ENCODE assay signal across 14 cellular contexts in genomic region chrX:134457708-134458107, GRCh38. TPM values are rescaled to one million over a fixed set of nuclear protein-coding genes. Genes with fewer than 3 reads are reported as not detected.
DNase-seq lines count a peak whose midpoint lies in the region; ATAC-seq and TF ChIP-seq lines count a peak whose summit lies in the region.
"Had no signal": no experiment of that assay in that cellular context is flagged by ENCODE, and none has a peak within 500 bp of the region (broad histone marks: within the 10 kb centered on the region; RNA-seq: fewer than 3 reads in every experiment).

No MANE protein-coding gene starts in this region.

- H3K4me2 ChIP-seq in BLaER1 (peak overlapping the region; percentile 31), OCI-LY7 (ENCODE audit: low read length) (peak overlapping the region; percentile 58), GM23338 (no peak overlapping the region)

- TF ChIP-seq POLR2A in erythroblast (IDR thresholded peaks at IDR 0.05; ENCODE audit: low read length), result no peak

- peaks cover 33% of the 10 kb centered on the region for H3K4me1 ChIP-seq in BLaER1
- H3K4me1 ChIP-seq in HEK293 (ENCODE audit: control insufficient read depth, insufficient read depth, low read length), result no peaks in the 10 kb centered on the region
- H3K4me1 ChIP-seq in OCI-LY7 (ENCODE audit: insufficient read depth, low read length, poor library complexity, severe bottlenecking), result peaks cover 33% of the 10 kb centered on the region
- no peaks in the 10 kb centered on the region; the same call in 1 of the 2 replicates for H3K4me1 ChIP-seq in GM23338 (ENCODE audit: insufficient read depth)

- H3K27me3 ChIP-seq in BLaER1 (peaks cover 36% of the 10 kb centered on the region), GM23338 (ENCODE audit: insufficient read depth) (no peaks in the 10 kb centered on the region)

- H3K79me2 ChIP-seq in OCI-LY7 (ENCODE audit: insufficient read depth, low read depth, low read length), result peaks cover 18% of the 10 kb centered on the region
- H3K79me2 ChIP-seq in GM23338 (replicated peaks; ENCODE audit: insufficient read depth), result peaks cover 21% of the 10 kb centered on the region

- H4K20me1 ChIP-seq in BLaER1 (peaks cover 10% of the 10 kb centered on the region; the same call in 1 of the 2 replicates), OCI-LY7 (ENCODE audit: insufficient read depth, low read length) (no peaks in the 10 kb centered on the region; the same call in 1 of the 2 replicates), GM23338 (replicated peaks; ENCODE audit: insufficient read depth) (no peaks in the 10 kb centered on the region)

- no TSS peak for BruUV-seq in OCI-LY7 (replicated peaks; lab: Mats Ljungman, UMichigan)

- H3K9me2 ChIP-seq in OCI-LY7 (ENCODE audit: insufficient read depth, low read length) (no peaks in the 10 kb centered on the region), GM23338 (ENCODE audit: insufficient read depth) (no peaks in the 10 kb centered on the region)

- H3K36me3 ChIP-seq in BLaER1 (no peaks in the 10 kb centered on the region), HEK293 (ENCODE audit: control insufficient read depth in 2 of 2, insufficient read depth in 1 of 2, low read length in 2 of 2) (no peaks in the 10 kb centered on the region), OCI-LY7 (ENCODE audit: insufficient read depth, low read length) (no peaks in the 10 kb centered on the region), GM23338 (ENCODE audit: insufficient read depth) (no peaks in the 10 kb centered on the region)

- H3K27me3 Mint-ChIP-seq in stimulated activated naive CD8-positive, alpha-beta T cell treated with anti-CD3 and anti-CD28 coated beads, Interleukin-15, amount 100 ng/mL, for 72 hours, result no peaks in the 10 kb centered on the region
- H3K27me3 Mint-ChIP-seq in GM23338 (ENCODE audit: insufficient read depth, low read depth, poor library complexity), result no peaks in the 10 kb centered on the region
- H3K27me3 Mint-ChIP-seq: CD4-positive, CD25-positive, alpha-beta regulatory T cell; IgD-negative memory B cell had no signal

- peaks cover 5% of the 10 kb centered on the region for H3K4me1 Mint-ChIP-seq in stimulated activated naive CD8-positive, alpha-beta T cell treated with anti-CD3 and anti-CD28 coated beads, Interleukin-15, amount 100 ng/mL, for 72 hours
- no peaks in the 10 kb centered on the region for H3K4me1 Mint-ChIP-seq in GM23338

- no peak for ATAC-seq in stimulated activated naive CD8-positive, alpha-beta T cell treated with anti-CD3 and anti-CD28 coated beads, Interleukin-15, amount 100 ng/mL, for 72 hours
- no peak for ATAC-seq in HG02970 (IDR thresholded peaks at IDR 0.05; ENCODE audit: low FRiP score, unreplicated experiment)
- ATAC-seq in HG03025 (IDR thresholded peaks at IDR 0.05; ENCODE audit: low FRiP score, unreplicated experiment), result no peak
- ATAC-seq in GM23338, result no peak
- ATAC-seq: GM12878, HCT116 had no signal

- no peak overlapping the region for H3K9ac ChIP-seq in BLaER1

- TF ChIP-seq CTCF in HEK293 (tag by site-specific recombination; IDR thresholded peaks at IDR 0.05), result no peak
- TF ChIP-seq CTCF in OCI-LY7 (conservative IDR thresholded peaks at IDR 0.05; ENCODE audit: low read length), result no peak
- TF ChIP-seq CTCF in GM23338 (conservative IDR thresholded peaks at IDR 0.05; ENCODE audit: low read depth in 2 of 2), result no peak

- H3K9me3 ChIP-seq in BLaER1, result 0 out of 2 replicates have a peak, but pooled peaks cover 11% of the 10 kb centered on the region
- no peaks in the 10 kb centered on the region for H3K9me3 ChIP-seq in HEK293 (ENCODE audit: control insufficient read depth, insufficient read depth, low read depth, low read length)
- H3K9me3 ChIP-seq in OCI-LY7 (ENCODE audit: low read length), result no peaks in the 10 kb centered on the region

- H3K27ac Mint-ChIP-seq in stimulated activated naive CD8-positive, alpha-beta T cell treated with anti-CD3 and anti-CD28 coated beads, Interleukin-15, amount 100 ng/mL, for 72 hours, result no peak overlapping the region
- H3K27ac Mint-ChIP-seq in GM23338, result no peak overlapping the region
- H3K27ac Mint-ChIP-seq: CD4-positive, CD25-positive, alpha-beta regulatory T cell; IgD-negative memory B cell had no signal

- H3K9me3 Mint-ChIP-seq in stimulated activated naive CD8-positive, alpha-beta T cell treated with anti-CD3 and anti-CD28 coated beads, Interleukin-15, amount 100 ng/mL, for 72 hours, result no peaks in the 10 kb centered on the region
- no peaks in the 10 kb centered on the region for H3K9me3 Mint-ChIP-seq in GM23338
- H3K9me3 Mint-ChIP-seq: CD4-positive, CD25-positive, alpha-beta regulatory T cell; IgD-negative memory B cell had no signal

- H2AFZ ChIP-seq in OCI-LY7 (ENCODE audit: low read length), result peak overlapping the region; percentile 71; the same call in 1 of the 2 replicates
- no peak overlapping the region for H2AFZ ChIP-seq in GM23338

- CTCF ChIA-PET in HEK293 (lab: Yijun Ruan, JAX) (no interaction called here), OCI-LY7 (lab: Charles Lee; ENCODE audit: unreplicated experiment) (no interaction called here)

- DNase-seq in OCI-LY7 (ENCODE audit: low spot score), result no peak
- DNase-seq in erythroblast (lab: John Stamatoyannopoulos, UW), result peak; percentile 32 to 43
- DNase-seq in stimulated activated naive CD8-positive, alpha-beta T cell treated with anti-CD3 and anti-CD28 coated beads, Interleukin-15, amount 100 ng/mL, for 72 hours, result no peak
- DNase-seq in GM23338 (ENCODE audit: low spot score), result no peak
- DNase-seq: CD4-positive, CD25-positive, alpha-beta regulatory T cell; DMS 273 treated with DMSO at 0.1 percent for 48 hours had no signal

- intact Hi-C loops in OCI-LY7 (cut with micrococcal nuclease; ENCODE audit: unreplicated experiment), result no loop called here

- no peaks in the 10 kb centered on the region for H3K36me3 Mint-ChIP-seq in GM23338 (ENCODE audit: low read depth)
- H3K36me3 Mint-ChIP-seq: CD4-positive, CD25-positive, alpha-beta regulatory T cell; IgD-negative memory B cell had no signal

- no peaks in the 10 kb centered on the region for H3F3A ChIP-seq in GM23338 (replicated peaks; ENCODE audit: low read depth)

- H3K4me3 Mint-ChIP-seq in stimulated activated naive CD8-positive, alpha-beta T cell treated with anti-CD3 and anti-CD28 coated beads, Interleukin-15, amount 100 ng/mL, for 72 hours, result no peak overlapping the region
- no peak overlapping the region for H3K4me3 Mint-ChIP-seq in GM23338

- H3K4me3 ChIP-seq in BLaER1 (no peak overlapping the region), HEK293 (ENCODE audit: low read depth, low read length) (no peak overlapping the region), OCI-LY7 (ENCODE audit: low read depth, low read length, poor library complexity, severe bottlenecking) (peak overlapping the region; percentile 26), GM23338 (no peak overlapping the region)
- H3K4me3 ChIP-seq: GM12878 had no signal

- POLR2A ChIA-PET in HEK293 (lab: Yijun Ruan, JAX) (no interaction called here), OCI-LY7 (lab: Charles Lee) (interaction anchor here (0.5 to 0.9 kb wide), 3 partner anchors 10 to 25 kb away, joined by 3 to 5 read pairs (median 3); no protein-coding TSS in a partner anchor)

- no peak overlapping the region for H3K27ac ChIP-seq in BLaER1
- H3K27ac ChIP-seq in HEK293 (ENCODE audit: extremely low read depth, low read depth, low read length), result no peak overlapping the region
- H3K27ac ChIP-seq in OCI-LY7 (ENCODE audit: low read depth, low read length, poor library complexity, severe bottlenecking), result peak overlapping the region; percentile 54
- H3K27ac ChIP-seq in GM23338 (ENCODE audit: low read depth), result no peak overlapping the region
- H3K27ac ChIP-seq: 22Rv1 had no signal

TF ChIP-seq in HEK293, 187 proteins besides CTCF, POLR2A, EP300 and RAD21 (continues in another document):
- TF ChIP-seq ZNF610 (tag by site-specific recombination; IDR thresholded peaks at IDR 0.05; ENCODE audit: borderline replicate concordance), result no peak
- TF ChIP-seq ZNF514 (tag by site-specific recombination; IDR thresholded peaks at IDR 0.05), result no peak
- no peak for TF ChIP-seq ZNF2 (tag by site-specific recombination; IDR thresholded peaks at IDR 0.05)
- 0 out of 2 replicates have a peak, but pooled peaks have one; percentile 17 for TF ChIP-seq KLF1 (tag by site-specific recombination; IDR thresholded peaks at IDR 0.05)
- no peak for TF ChIP-seq SP7 (tag by site-specific recombination; IDR thresholded peaks at IDR 0.05)
- no peak for TF ChIP-seq ZNF791 (tag by site-specific recombination; IDR thresholded peaks at IDR 0.05)
- no peak for TF ChIP-seq ZNF670 (tag by site-specific recombination; IDR thresholded peaks at IDR 0.05; ENCODE audit: low read depth)
- no peak for TF ChIP-seq ZBTB48 (tag by site-specific recombination; IDR thresholded peaks at IDR 0.05)

TF ChIP-seq in GM23338, 12 proteins besides CTCF, POLR2A, EP300 and RAD21:
- no peak for TF ChIP-seq EZH2phosphoT487 (IDR thresholded peaks at IDR 0.05; ENCODE audit: unreplicated experiment)
- no peak for TF ChIP-seq CREB1 (CRISPR knock-in tag; IDR thresholded peaks at IDR 0.05; ENCODE audit: low read depth)
- TF ChIP-seq EZH2 (IDR thresholded peaks at IDR 0.05; ENCODE audit: low read depth, unreplicated experiment), result no peak
- no peak for TF ChIP-seq ZNF114 (CRISPR knock-in tag; IDR thresholded peaks at IDR 0.05)
- TF ChIP-seq ZNF331 (CRISPR knock-in tag; IDR thresholded peaks at IDR 0.05; ENCODE audit: low read depth), result no peak
- no peak for TF ChIP-seq POLR2AphosphoS5 (IDR thresholded peaks at IDR 0.05; ENCODE audit: low read depth)

RNA-seq across cellular contexts. Expression of gene HPRT1, which starts 2.3 kb away (rescaled TPM):
- 13.5 and 14.5 TPM in 2 replicates for total RNA-seq in OCI-LY7 (2014; rRNA removed; shearing (Covaris generic))
- total RNA-seq in OCI-LY7 (2022), result 96.6 and 101 TPM in 2 replicates
- total RNA-seq in GM23338 (2014; rRNA removed; shearing (Covaris generic)), result 27.0 and 53.1 TPM in 2 replicates
- 76.8 and 79.4 TPM in 2 replicates for polyA plus RNA-seq in GM23338 (2016; fragmentation: Nextera tagmentation; extraction: Ambion mirVana)

Comparison
In these comparisons a context has a peak if more than half of its experiments do, and no peak if none do; other contexts are left out.
1. DNase-seq: peak in erythroblast (2 of 2); none in OCI-LY7 (single experiment), stimulated activated naive CD8-positive, alpha-beta T cell treated with anti-CD3 and anti-CD28 coated beads, Interleukin-15, amount 100 ng/mL, for 72 hours (0 of 2) and GM23338 (single experiment).